In the genomic region with DNA sequence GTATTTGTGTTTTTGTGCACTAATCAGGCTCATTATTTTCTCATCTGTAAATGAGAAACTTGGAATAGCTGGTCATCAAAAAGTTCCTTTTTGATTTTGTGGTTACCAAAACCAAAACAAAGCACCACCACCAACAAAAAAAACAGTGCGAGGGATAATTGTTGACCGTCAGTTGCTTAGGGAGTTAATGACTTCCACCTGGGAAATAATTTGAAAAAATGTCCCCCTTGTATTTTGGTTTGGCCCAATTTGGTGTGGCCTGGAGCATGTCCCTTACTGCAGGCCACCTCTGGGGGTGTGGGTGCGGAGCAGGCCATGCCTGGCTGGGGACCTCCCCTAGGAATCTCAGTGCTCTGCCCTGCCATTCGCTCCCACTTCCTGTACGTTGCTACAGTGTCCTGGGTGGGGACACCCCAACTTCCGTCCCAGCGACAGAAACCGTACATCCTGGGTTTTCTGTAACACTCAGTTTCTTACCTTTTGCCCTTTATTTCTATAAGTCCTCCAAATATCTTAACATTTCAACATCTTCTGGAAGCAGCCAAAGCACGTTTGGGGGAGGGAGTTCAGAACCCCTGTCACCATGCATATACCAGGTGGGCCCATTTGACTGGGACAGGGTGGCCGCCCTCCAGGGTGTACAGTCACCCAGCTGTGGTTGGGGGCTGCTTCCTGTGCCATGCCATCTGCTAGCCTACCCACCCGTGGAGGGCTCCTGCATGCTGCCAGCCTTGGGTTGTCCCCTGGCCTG, we compare ENCODE assay signal across 9 cellular contexts. TPM values are rescaled to one million over a fixed set of nuclear protein-coding genes. Genes with fewer than 3 reads are reported as not detected.
A peak's percentile ranks its signal among the peaks of the same experiment; 100 is the strongest.
DNase-seq lines count a peak whose midpoint lies in the region; ATAC-seq and TF ChIP-seq lines count a peak whose summit lies in the region.
"Had no signal": no experiment of that assay in that cellular context is flagged by ENCODE, and none has a peak within 500 bp of the region (broad histone marks: within the 10 kb centered on the region; RNA-seq: fewer than 3 reads in every experiment).

No MANE protein-coding gene starts in this region.

- TF ChIP-seq POLR2A in gastrocnemius medialis (IDR thresholded peaks at IDR 0.05) = no peak

- peaks cover 58% of the 10 kb centered on the region for H3K36me3 Mint-ChIP-seq in activated CD4-positive, alpha-beta memory T cell treated with anti-CD3 and anti-CD28 coated beads, Interleukin-2, amount 10 ng/mL, durations not matched to agents 7 days and 5 days (ENCODE audit: low read depth)

- H3K4me1 Mint-ChIP-seq in activated CD4-positive, alpha-beta memory T cell treated with anti-CD3 and anti-CD28 coated beads, Interleukin-2, amount 10 ng/mL, durations not matched to agents 7 days and 5 days = peaks cover 92% of the 10 kb centered on the region

- DNase-seq in NCI-H1417 (lab: John Stamatoyannopoulos, UW) (peak in 2 of 3 experiments; percentile 7 to 53), NCI-H1417 treated with DMSO at 0.1 percent for 48 hours (lab: John Stamatoyannopoulos, UW) (no peak), gastrocnemius medialis (no peak), midbrain (lab: John Stamatoyannopoulos, UW) (no peak), NCI-H2171 (lab: John Stamatoyannopoulos, UW) (no peak)
- peak; percentile 50 for DNase-seq in activated CD4-positive, alpha-beta memory T cell treated with anti-CD3 and anti-CD28 coated beads, Interleukin-2, amount 10 ng/mL, durations not matched to agents 7 days and 5 days

- H3K36me3 ChIP-seq in gastrocnemius medialis = no peaks in the 10 kb centered on the region

- no peak overlapping the region for H3K4me3 ChIP-seq in gastrocnemius medialis

- TF ChIP-seq CTCF in gastrocnemius medialis (IDR thresholded peaks at IDR 0.05 in 4 of 5, conservative IDR thresholded peaks at IDR 0.05 in 1 of 5) = no peak

- H3K27ac Mint-ChIP-seq in activated CD4-positive, alpha-beta memory T cell treated with anti-CD3 and anti-CD28 coated beads, Interleukin-2, amount 10 ng/mL, durations not matched to agents 7 days and 5 days = peak overlapping the region; percentile 92

- peaks cover 84 to 87% of the 10 kb centered on the region in 2 donors for H3K4me1 ChIP-seq in gastrocnemius medialis

- intact Hi-C loops in gastrocnemius medialis (cut with DNase I; ENCODE audit: low total_unique reads) = loop anchor here (2.0 kb wide), 1 partner anchor 17 kb away; no protein-coding TSS in a partner anchor

- no peaks in the 10 kb centered on the region for H3K27me3 Mint-ChIP-seq in activated CD4-positive, alpha-beta memory T cell treated with anti-CD3 and anti-CD28 coated beads, Interleukin-2, amount 10 ng/mL, durations not matched to agents 7 days and 5 days

- H3K27me3 ChIP-seq in gastrocnemius medialis = no peaks in the 10 kb centered on the region

- no peaks in the 10 kb centered on the region for H3K9me3 Mint-ChIP-seq in activated CD4-positive, alpha-beta memory T cell treated with anti-CD3 and anti-CD28 coated beads, Interleukin-2, amount 10 ng/mL, durations not matched to agents 7 days and 5 days

- H3K4me3 Mint-ChIP-seq in activated CD4-positive, alpha-beta memory T cell treated with anti-CD3 and anti-CD28 coated beads, Interleukin-2, amount 10 ng/mL, durations not matched to agents 7 days and 5 days = peak overlapping the region; percentile 69

- peak overlapping the region; percentile 50 to 85 (median 60) for H3K27ac ChIP-seq in gastrocnemius medialis
- H3K27ac ChIP-seq: 22Rv1 had no signal

- ATAC-seq in HG02763 (IDR thresholded peaks at IDR 0.05; ENCODE audit: unreplicated experiment) (peak; percentile 45), gastrocnemius medialis (no peak), HG03139 (IDR thresholded peaks at IDR 0.05; ENCODE audit: unreplicated experiment) (no peak)

- POLR2A ChIA-PET in activated CD4-positive, alpha-beta memory T cell treated with anti-CD3 and anti-CD28 coated beads, Interleukin-2, amount 10 ng/mL, durations not matched to agents 7 days and 5 days (lab: Charles Lee) = interaction anchor here (0.9 to 5.6 kb wide), 13 partner anchors 9 to 318 kb away, joined by 3 to 49 read pairs (median 8); no protein-coding TSS in a partner anchor

- H3K9me3 ChIP-seq in gastrocnemius medialis = no peaks in the 10 kb centered on the region

- CTCF ChIA-PET in activated CD4-positive, alpha-beta memory T cell treated with anti-CD3 and anti-CD28 coated beads, Interleukin-2, amount 10 ng/mL, durations not matched to agents 7 days and 5 days (lab: Charles Lee) = interaction anchor here (1.1 to 5.9 kb wide), 3 partner anchors 12 to 199 kb away, joined by 4 to 71 read pairs (median 6); no protein-coding TSS in a partner anchor

- in situ Hi-C loops in gastrocnemius medialis (cut with MboI; ENCODE audit: low sequenced_read_pairs in 4 of 4) = no loop called here

RNA-seq across cellular contexts. Expression of a gene that starts 31.3 kb away (rescaled TPM):
- total RNA-seq in activated CD4-positive, alpha-beta memory T cell treated with anti-CD3 and anti-CD28 coated beads, Interleukin-2, amount 10 ng/mL, durations not matched to agents 7 days and 5 days = 10 to 100 TPM; 70.8 to 75.9 TPM
- 10 to 100 TPM; 46.7 to 86.1 (median 57.9) TPM for total RNA-seq in gastrocnemius medialis

Comparison
In these comparisons a context has a peak if more than half of its experiments do, and no peak if none do; other contexts are left out.
1. DNase-seq: peak in NCI-H1417 (2 of 3) and activated CD4-positive, alpha-beta memory T cell treated with anti-CD3 and anti-CD28 coated beads, Interleukin-2, amount 10 ng/mL, durations not matched to agents 7 days and 5 days (single experiment); none in NCI-H1417 treated with DMSO at 0.1 percent for 48 hours (single experiment), gastrocnemius medialis (0 of 2), midbrain (single experiment) and NCI-H2171 (single experiment).